In the genomic region with DNA sequence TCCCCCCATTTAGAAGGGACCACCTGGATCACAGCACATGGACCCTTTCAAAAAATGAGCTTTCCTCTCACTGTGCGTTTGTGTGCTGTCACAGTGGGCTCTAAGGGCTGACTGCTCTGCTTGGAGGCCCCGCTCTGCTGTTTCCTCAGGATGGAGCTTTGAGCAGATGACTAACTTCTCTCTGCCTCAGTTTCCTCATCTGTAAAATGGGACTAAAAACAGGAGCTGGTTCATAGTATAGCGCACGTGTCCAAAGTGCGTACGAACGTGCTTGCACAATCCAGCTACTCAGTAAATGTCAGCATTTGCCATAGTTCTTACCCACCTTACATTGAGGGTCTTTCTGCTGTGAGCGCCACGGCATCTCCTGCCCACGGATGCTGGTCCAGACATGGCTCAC, we compare ENCODE assay signal across 1 cellular context.
TF ChIP-seq lines count a peak whose summit lies in the region.

No MANE protein-coding gene starts in this region.

TF ChIP-seq in HepG2, 621 proteins besides CTCF, POLR2A, EP300 and RAD21:
- TF ChIP-seq, protein P1, sequence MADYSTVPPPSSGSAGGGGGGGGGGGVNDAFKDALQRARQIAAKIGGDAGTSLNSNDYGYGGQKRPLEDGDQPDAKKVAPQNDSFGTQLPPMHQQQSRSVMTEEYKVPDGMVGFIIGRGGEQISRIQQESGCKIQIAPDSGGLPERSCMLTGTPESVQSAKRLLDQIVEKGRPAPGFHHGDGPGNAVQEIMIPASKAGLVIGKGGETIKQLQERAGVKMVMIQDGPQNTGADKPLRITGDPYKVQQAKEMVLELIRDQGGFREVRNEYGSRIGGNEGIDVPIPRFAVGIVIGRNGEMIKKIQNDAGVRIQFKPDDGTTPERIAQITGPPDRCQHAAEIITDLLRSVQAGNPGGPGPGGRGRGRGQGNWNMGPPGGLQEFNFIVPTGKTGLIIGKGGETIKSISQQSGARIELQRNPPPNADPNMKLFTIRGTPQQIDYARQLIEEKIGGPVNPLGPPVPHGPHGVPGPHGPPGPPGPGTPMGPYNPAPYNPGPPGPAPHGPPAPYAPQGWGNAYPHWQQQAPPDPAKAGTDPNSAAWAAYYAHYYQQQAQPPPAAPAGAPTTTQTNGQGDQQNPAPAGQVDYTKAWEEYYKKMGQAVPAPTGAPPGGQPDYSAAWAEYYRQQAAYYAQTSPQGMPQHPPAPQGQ (CRISPR knock-in tag; IDR thresholded peaks at IDR 0.05; ENCODE audit: borderline replicate concordance): no peak
- peak; percentile 66 for TF ChIP-seq ZNF629 (CRISPR knock-in tag; conservative IDR thresholded peaks at IDR 0.05)
TF ChIP-seq in HepG2: peak in this region for 1.
